ENCODE assay signal across 17 cellular contexts in the genomic region with DNA sequence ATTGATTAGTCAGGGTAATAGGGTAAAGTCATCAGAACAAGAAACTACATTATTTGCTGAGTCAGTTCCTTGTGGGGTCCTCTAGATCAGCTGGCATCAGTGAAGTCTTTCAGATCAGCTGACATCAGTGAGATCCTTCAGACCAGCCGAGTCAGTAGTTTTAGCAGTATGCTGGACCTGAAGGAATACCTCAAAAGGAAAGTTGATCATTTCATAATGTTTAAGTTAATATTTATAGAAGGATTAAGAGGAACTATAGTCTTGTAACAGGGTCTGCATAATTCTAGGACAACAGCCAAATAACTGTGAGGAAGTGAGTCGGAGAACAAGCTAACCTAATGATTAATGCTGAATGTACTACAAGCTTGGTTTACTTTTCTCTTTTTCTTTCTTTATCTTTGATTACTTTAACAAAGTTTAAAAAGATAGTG. TPM values are rescaled to one million over a fixed set of nuclear protein-coding genes. Genes with fewer than 3 reads are reported as not detected.
DNase-seq lines count a peak whose midpoint lies in the region; ATAC-seq and TF ChIP-seq lines count a peak whose summit lies in the region.
"Had no signal": no experiment of that assay in that cellular context is flagged by ENCODE, and none has a peak within 500 bp of the region (broad histone marks: within the 10 kb centered on the region; RNA-seq: fewer than 3 reads in every experiment).

No MANE protein-coding gene starts in this region.

- no peak for TF ChIP-seq POLR2A in body of pancreas (IDR thresholded peaks at IDR 0.05)
- TF ChIP-seq POLR2A in upper lobe of left lung (IDR thresholded peaks at IDR 0.05), result no peak
- no peak for TF ChIP-seq POLR2A in ovary (IDR thresholded peaks at IDR 0.05)
- TF ChIP-seq POLR2A in esophagus squamous epithelium (IDR thresholded peaks at IDR 0.05), result no peak

- whole genome bisulfite sequencing in body of pancreas, 2 donors, result 6 to 8% methylated on average over 2 of the region's 2 CpGs
- WGBS in upper lobe of left lung, 2 donors, result 4 to 38% methylated on average over 2 of the region's 2 CpGs
- WGBS in ovary, 3 donors, result 28 to 37% (median 31%) methylated on average over 2 of the region's 2 CpGs
- WGBS in esophagus squamous epithelium, 2 donors, result 2 to 9% methylated on average over 2 of the region's 2 CpGs

- peak; percentile 68 for ATAC-seq in body of pancreas
- ATAC-seq in left lung, result peak; percentile 47
- no peak for ATAC-seq in upper lobe of left lung (ENCODE audit: low FRiP score in 2 of 2)

- H3K4me3 Mint-ChIP-seq in Calu3 (ENCODE audit: low read depth, unreplicated experiment), result no peak overlapping the region
- H3K4me3 Mint-ChIP-seq: CD4-positive, CD25-positive, alpha-beta regulatory T cell; immature natural killer cell had no signal

- H3K9me3 ChIP-seq in body of pancreas (no peaks in the 10 kb centered on the region), left lung (peaks cover 0 to 4% of the 10 kb centered on the region in 2 donors), upper lobe of left lung (no peaks in the 10 kb centered on the region), ovary (no peaks in the 10 kb centered on the region), esophagus squamous epithelium (no peaks in the 10 kb centered on the region)
- H3K9me3 ChIP-seq: neutrophil had no signal

- TF ChIP-seq CTCF in Calu3 (IDR thresholded peaks at IDR 0.05; ENCODE audit: unreplicated experiment) (no peak), body of pancreas (IDR thresholded peaks at IDR 0.05) (no peak), left lung (IDR thresholded peaks at IDR 0.05) (no peak), upper lobe of left lung (IDR thresholded peaks at IDR 0.05) (no peak), ovary (IDR thresholded peaks at IDR 0.05) (no peak), esophagus squamous epithelium (IDR thresholded peaks at IDR 0.05) (no peak)

- intact Hi-C loops in Calu3 (cut with micrococcal nuclease; ENCODE audit: unreplicated experiment), result no loop called here
- intact Hi-C loops in body of pancreas (cut with DNase I), result no loop called here
- intact Hi-C loops in left lung (cut with DNase I), result no loop called here
- intact Hi-C loops in ovary (cut with DNase I), result no loop called here
- intact Hi-C loops in esophagus squamous epithelium (cut with DNase I), result no loop called here

- H3K27me3 Mint-ChIP-seq in Calu3 (ENCODE audit: unreplicated experiment), result no peaks in the 10 kb centered on the region
- H3K27me3 Mint-ChIP-seq: CD4-positive, CD25-positive, alpha-beta regulatory T cell had no signal

- no TSS peak for BruUV-seq in Calu3 (replicated peaks; lab: Mats Ljungman, UMichigan)

- no peaks in the 10 kb centered on the region for H3K9me3 Mint-ChIP-seq in Calu3 (ENCODE audit: low read depth, unreplicated experiment)

- peaks cover 28% of the 10 kb centered on the region for H3K4me1 ChIP-seq in body of pancreas
- no peaks in the 10 kb centered on the region for H3K4me1 ChIP-seq in left lung
- no peaks in the 10 kb centered on the region for H3K4me1 ChIP-seq in upper lobe of left lung
- no peaks in the 10 kb centered on the region for H3K4me1 ChIP-seq in ovary (ENCODE audit: insufficient read depth)
- peaks cover 0 to 19% (median 4%) of the 10 kb centered on the region in 3 donors for H3K4me1 ChIP-seq in esophagus squamous epithelium

- H3K27me3 ChIP-seq in body of pancreas, result no peaks in the 10 kb centered on the region
- H3K27me3 ChIP-seq in left lung, result no peaks in the 10 kb centered on the region
- no peaks in the 10 kb centered on the region for H3K27me3 ChIP-seq in upper lobe of left lung
- H3K27me3 ChIP-seq in ovary, result no peaks in the 10 kb centered on the region
- no peaks in the 10 kb centered on the region for H3K27me3 ChIP-seq in esophagus squamous epithelium
- H3K27me3 ChIP-seq: neutrophil had no signal

- H3K27ac ChIP-seq in body of pancreas (peak overlapping the region; percentile 50 to 85 (median 75)), left lung (no peak overlapping the region), upper lobe of left lung (no peak overlapping the region), ovary (no peak overlapping the region), esophagus squamous epithelium (no peak overlapping the region)
- H3K27ac ChIP-seq: dorsolateral prefrontal cortex, GM23248, HL-60, neutrophil, PC-9 had no signal

- CTCF ChIA-PET in Calu3 (lab: Charles Lee), result no interaction called here

- TF ChIP-seq EP300 in upper lobe of left lung (IDR thresholded peaks at IDR 0.05) (no peak), ovary (IDR thresholded peaks at IDR 0.05) (no peak)

- peaks cover 12% of the 10 kb centered on the region for H3K36me3 Mint-ChIP-seq in Calu3 (ENCODE audit: insufficient read depth, unreplicated experiment)
- H3K36me3 Mint-ChIP-seq: CD4-positive, CD25-positive, alpha-beta regulatory T cell; immature natural killer cell had no signal

- H3K4me3 ChIP-seq in body of pancreas (no peak overlapping the region), left lung (no peak overlapping the region), upper lobe of left lung (no peak overlapping the region), ovary (no peak overlapping the region), esophagus squamous epithelium (no peak overlapping the region)
- H3K4me3 ChIP-seq: dorsolateral prefrontal cortex, GM23248, PC-9 had no signal

- H3K4me1 Mint-ChIP-seq in Calu3 (ENCODE audit: low read depth, unreplicated experiment), result peaks cover 28% of the 10 kb centered on the region
- H3K4me1 Mint-ChIP-seq: CD4-positive, CD25-positive, alpha-beta regulatory T cell; immature natural killer cell had no signal

- H3K36me3 ChIP-seq in body of pancreas (replicated peaks in 1 of 2; ENCODE audit: insufficient read depth in 1 of 2, low read depth in 2 of 2), result no peaks in the 10 kb centered on the region
- no peaks in the 10 kb centered on the region for H3K36me3 ChIP-seq in left lung
- H3K36me3 ChIP-seq in upper lobe of left lung, result no peaks in the 10 kb centered on the region
- H3K36me3 ChIP-seq in ovary, result no peaks in the 10 kb centered on the region
- no peaks in the 10 kb centered on the region for H3K36me3 ChIP-seq in esophagus squamous epithelium
- H3K36me3 ChIP-seq: neutrophil had no signal

- DNase-seq in Calu3, result no peak
- DNase-seq in HT1080 (ENCODE audit: low read depth), result peak; percentile 80
- no peak for DNase-seq in body of pancreas
- no peak for DNase-seq in left lung
- no peak for DNase-seq in upper lobe of left lung
- DNase-seq in ovary, result no peak
- no peak for DNase-seq in H4 (ENCODE audit: low spot score)
- no peak for DNase-seq in esophagus squamous epithelium (lab: John Stamatoyannopoulos, UW)
- DNase-seq: activated gamma-delta T cell treated with Interleukin-2 at 50 U/mL for 16 hours; CD4-positive, CD25-positive, alpha-beta regulatory T cell; dorsolateral prefrontal cortex; GM23248; immature natural killer cell; NCI-H187 treated with DMSO at 0.1 percent for 48 hours had no signal

- H3K27ac Mint-ChIP-seq in Calu3 (ENCODE audit: unreplicated experiment), result peak overlapping the region; percentile 51
- H3K27ac Mint-ChIP-seq: CD4-positive, CD25-positive, alpha-beta regulatory T cell; immature natural killer cell had no signal

RNA-seq across cellular contexts. Expression of a gene that starts 1.0 kb away (rescaled TPM):
- total RNA-seq in Calu3 (2022), result 16.6 and 25.5 TPM in 2 replicates
- not detected in 2 replicates for total RNA-seq in HT1080 (2014; rRNA removed; shearing (Covaris generic))
- polyA plus RNA-seq in HT1080 (2015; cell fraction: cytosol; rRNA removed), result not detected in 2 replicates
- 0.10 TPM in 1 of 2 replicates, not detected in the other for polyA plus RNA-seq in HT1080 (2015; cell fraction: nucleus; rRNA removed)
- total RNA-seq in body of pancreas, result 1 to 10 TPM in 1 of 2 donors, not detected in 1; 7.3 TPM
- 1 to 10 TPM in 1 of 2 donors, under 1 TPM in 1; 0.47 to 1.5 TPM for total RNA-seq in left lung
- 1 to 10 TPM in 1 of 6 donors, under 1 TPM in 2, not detected in 3; 0.24 to 1.1 (median 0.30) TPM for total RNA-seq in upper lobe of left lung
- 10 to 100 TPM in 1 of 7 donors, 1 to 10 TPM in 3, under 1 TPM in 1, not detected in 2; 0.41 to 28.1 (median 4.8) TPM for total RNA-seq in ovary
- polyA plus RNA-seq in ovary, result not detected
- 0.08 and 0.35 TPM in 2 replicates for total RNA-seq in H4 (2014; rRNA removed; shearing (Covaris generic))
- total RNA-seq in esophagus squamous epithelium, result not detected
- total RNA-seq: CD4-positive, CD25-positive, alpha-beta regulatory T cell; dorsolateral prefrontal cortex; GM23248; PC-9 had no signal
- polyA plus RNA-seq: CD4-positive, CD25-positive, alpha-beta regulatory T cell; GM23248; immature natural killer cell had no signal

Comparison
In these comparisons a context has a peak if more than half of its experiments do, and no peak if none do; other contexts are left out.
1. ATAC-seq: peak in body of pancreas (single experiment) and left lung (single experiment); none in upper lobe of left lung (0 of 2).
2. H3K27ac ChIP-seq: peak in body of pancreas (4 of 4); none in left lung (0 of 2), upper lobe of left lung (0 of 4), ovary (0 of 2) and esophagus squamous epithelium (0 of 4).